1 cellular context compared by ENCODE assay signal in genomic region chr12:46556105-46556559, GRCh38.
TF ChIP-seq lines count a peak whose summit lies in the region.

No MANE protein-coding gene starts in this region.

TF ChIP-seq in HEK293, 187 proteins besides CTCF, POLR2A, EP300 and RAD21 (continued from another document):
- TF ChIP-seq BCL11A (tag by site-specific recombination; IDR thresholded peaks at IDR 0.05; ENCODE audit: low read depth) (peak; percentile 89), ZNF2 (tag by site-specific recombination; IDR thresholded peaks at IDR 0.05) (no peak), ZNF639 (tag by site-specific recombination; IDR thresholded peaks at IDR 0.05) (peak; percentile 66), RBAK (tag by site-specific recombination; IDR thresholded peaks at IDR 0.05) (no peak), SETDB1 (IDR thresholded peaks at IDR 0.05; ENCODE audit: insufficient read length, low read length) (no peak), ZSCAN30 (tag by site-specific recombination; IDR thresholded peaks at IDR 0.05) (no peak), HOXC10 (CRISPR knock-in tag; IDR thresholded peaks at IDR 0.05) (no peak), ZNF121 (tag by site-specific recombination; IDR thresholded peaks at IDR 0.05) (no peak), PBX3 (CRISPR knock-in tag; IDR thresholded peaks at IDR 0.05) (no peak), ZBTB11 (tag by site-specific recombination; conservative IDR thresholded peaks at IDR 0.05; ENCODE audit: low read depth) (no peak), ZNF19 (tag by site-specific recombination; IDR thresholded peaks at IDR 0.05; ENCODE audit: low read depth) (no peak), ZNF626 (tag by site-specific recombination; IDR thresholded peaks at IDR 0.05) (no peak), TSHZ1 (tag by site-specific recombination; IDR thresholded peaks at IDR 0.05; ENCODE audit: borderline replicate concordance) (peak; percentile 51; the same call in 1 of the 2 replicates), ZSCAN23 (tag by site-specific recombination; IDR thresholded peaks at IDR 0.05) (no peak), ZEB2 (tag by site-specific recombination; IDR thresholded peaks at IDR 0.05) (peak; percentile 62), ZNF621 (tag by site-specific recombination; IDR thresholded peaks at IDR 0.05) (no peak), ZNF837 (tag by site-specific recombination; IDR thresholded peaks at IDR 0.05) (no peak), ZNF211 (tag by site-specific recombination; IDR thresholded peaks at IDR 0.05; ENCODE audit: low read depth) (no peak), ZSCAN5A (tag by site-specific recombination; IDR thresholded peaks at IDR 0.05) (no peak), ZNF571 (tag by site-specific recombination; IDR thresholded peaks at IDR 0.05) (no peak), ZBTB17 (tag by site-specific recombination; IDR thresholded peaks at IDR 0.05) (peak; percentile 54; the same call in 1 of the 2 replicates), ZNF148 (tag by site-specific recombination; IDR thresholded peaks at IDR 0.05; ENCODE audit: borderline replicate concordance) (no peak), MZF1 (tag by site-specific recombination; IDR thresholded peaks at IDR 0.05; ENCODE audit: borderline replicate concordance) (no peak), HOXA7 (CRISPR knock-in tag; IDR thresholded peaks at IDR 0.05; ENCODE audit: borderline replicate concordance) (no peak), SP2 (tag by site-specific recombination; IDR thresholded peaks at IDR 0.05) (no peak), ZNF561 (tag by site-specific recombination; IDR thresholded peaks at IDR 0.05; ENCODE audit: borderline replicate concordance) (no peak), SP7 (tag by site-specific recombination; IDR thresholded peaks at IDR 0.05) (peak; percentile 86), ZNF843 (tag by site-specific recombination; IDR thresholded peaks at IDR 0.05) (peak; percentile 77), GLI4 (tag by site-specific recombination; IDR thresholded peaks at IDR 0.05) (no peak), ZNF394 (tag by site-specific recombination; IDR thresholded peaks at IDR 0.05; ENCODE audit: borderline replicate concordance) (peak; percentile 35; the same call in 1 of the 2 replicates), ZNF692 (tag by site-specific recombination; IDR thresholded peaks at IDR 0.05) (peak; percentile 58), ZNF214 (tag by site-specific recombination; IDR thresholded peaks at IDR 0.05; ENCODE audit: borderline replicate concordance) (no peak), ZNF266 (tag by site-specific recombination; IDR thresholded peaks at IDR 0.05; ENCODE audit: low read depth) (no peak), ZNF777 (tag by site-specific recombination; IDR thresholded peaks at IDR 0.05; ENCODE audit: borderline replicate concordance) (no peak)
TF ChIP-seq in HEK293: peak in this region for 35.
